In genomic region chr14:55864890-55865655, GRCh38 we compare ENCODE assay signal across 14 cellular contexts.
DNase-seq lines count a peak whose midpoint lies in the region; ATAC-seq and TF ChIP-seq lines count a peak whose summit lies in the region.
"Had no signal": no experiment of that assay in that cellular context is flagged by ENCODE, and none has a peak within 500 bp of the region (broad histone marks: within the 10 kb centered on the region; RNA-seq: fewer than 3 reads in every experiment).

No MANE protein-coding gene starts in this region.

- no peak for ATAC-seq in Panc1
- no peak for ATAC-seq in GM19395 (IDR thresholded peaks at IDR 0.05; ENCODE audit: unreplicated experiment)
- ATAC-seq: body of pancreas had no signal

- POLR2A ChIA-PET in Panc1 (lab: Charles Lee) = no interaction called here

- H3K4me3 ChIP-seq in H7 (ENCODE audit: insufficient read depth, low read depth, low read length) (no peak overlapping the region), Panc1 (ENCODE audit: low read depth in 2 of 2, low read length in 2 of 2) (no peak overlapping the region), iPS-15b (ENCODE audit: low read depth, low read length) (peak overlapping the region; percentile 32)
- H3K4me3 ChIP-seq: body of pancreas, esophagus muscularis mucosa had no signal

- H3K4me1 ChIP-seq in Panc1 (ENCODE audit: control insufficient read depth, insufficient read depth, low read length) (no peaks in the 10 kb centered on the region), iPS-15b (ENCODE audit: control insufficient read depth, insufficient read depth, low read length) (no peaks in the 10 kb centered on the region)
- H3K4me1 ChIP-seq: body of pancreas, esophagus muscularis mucosa had no signal

- no peak overlapping the region for H3K27ac ChIP-seq in Panc1 (ENCODE audit: low read length)
- H3K27ac ChIP-seq: body of pancreas, esophagus muscularis mucosa had no signal

- intact Hi-C loops in Panc1 (cut with micrococcal nuclease; ENCODE audit: unreplicated experiment) = no loop called here

- peak; percentile 29; the same call in 1 of the 2 replicates for TF ChIP-seq CTCF in Panc1 (IDR thresholded peaks at IDR 0.05)

- peak overlapping the region; percentile 54 for H3K9ac ChIP-seq in iPS-15b (ENCODE audit: low read depth, low read length)

- H3K9me3 ChIP-seq in Panc1 (ENCODE audit: control insufficient read depth, insufficient read depth, low read depth, low read length) (no peaks in the 10 kb centered on the region), iPS-15b (ENCODE audit: control insufficient read depth, insufficient read depth, low read length) (peaks cover 8% of the 10 kb centered on the region)

- BruUV-seq in Panc1 (replicated peaks; lab: Mats Ljungman, UMichigan) = no TSS peak

- DNase-seq in D341Med (ENCODE audit: low spot score) (peak; percentile 77), H7 (peak; percentile 76), Panc1 (ENCODE audit: low read depth, low spot score) (no peak), T1000 (lab: John Stamatoyannopoulos, UW) (no peak), ACHN (no peak), SW480 (ENCODE audit: low spot score) (no peak)
- DNase-seq: activated T-cell treated with anti-CD3 and anti-CD28 coated beads for 4 hours; body of pancreas; Calu3; NCI-H526; stimulated activated naive CD4-positive, alpha-beta T cell had no signal

- in situ Hi-C loops in Panc1 (cut with HindIII; ENCODE audit: low pct_unique_long_range_greater_than_20kb, low sequenced_read_pairs) = no loop called here
- in situ Hi-C loops in ACHN (cut with HindIII; ENCODE audit: low pct_ligation_motif_present, low pct_unique_long_range_greater_than_20kb, low sequenced_read_pairs) = no loop called here

- H3K36me3 ChIP-seq in H7 (replicated peaks; ENCODE audit: control insufficient read depth, insufficient read depth, low read length) (no peaks in the 10 kb centered on the region), Panc1 (ENCODE audit: control insufficient read depth, insufficient read depth, low read length) (no peaks in the 10 kb centered on the region), iPS-15b (ENCODE audit: control insufficient read depth, insufficient read depth, low read length) (no peaks in the 10 kb centered on the region)
- H3K36me3 ChIP-seq: esophagus muscularis mucosa had no signal

- H3K27me3 ChIP-seq in H7 (ENCODE audit: control insufficient read depth, insufficient read depth, low read length) (no peaks in the 10 kb centered on the region), Panc1 (ENCODE audit: control insufficient read depth, insufficient read depth, low read length) (no peaks in the 10 kb centered on the region), iPS-15b (ENCODE audit: control insufficient read depth, insufficient read depth, low read length) (no peaks in the 10 kb centered on the region)
- H3K27me3 ChIP-seq: body of pancreas, esophagus muscularis mucosa had no signal

- CTCF ChIA-PET in Panc1 (lab: Charles Lee) = no interaction called here

Comparison
In these comparisons a context has a peak if more than half of its experiments do, and no peak if none do; other contexts are left out.
1. DNase-seq: peak in D341Med (single experiment) and H7 (single experiment); none in Panc1 (single experiment), T1000 (single experiment), ACHN (single experiment) and SW480 (single experiment).